ENCODE assay signal across 25 cellular contexts in the genomic region with DNA sequence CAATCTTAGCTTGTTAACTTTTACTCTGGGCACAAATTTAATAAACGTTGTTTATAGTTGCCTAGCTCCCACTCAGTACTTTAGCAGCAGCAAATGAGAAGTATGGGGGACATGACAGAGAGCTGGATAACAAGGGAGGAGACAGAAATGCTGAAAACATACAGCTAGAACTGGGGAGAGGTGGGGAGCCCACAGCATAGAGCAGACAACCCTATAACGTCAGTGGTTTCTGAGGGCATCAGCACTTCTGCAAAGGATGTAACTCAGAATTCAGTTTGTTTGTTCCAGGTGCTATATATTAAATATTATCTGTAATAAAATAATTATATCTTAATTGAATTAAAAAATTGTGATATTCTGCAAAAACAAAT.
"Had no signal": no experiment of that assay in that cellular context is flagged by ENCODE, and none has a peak within 500 bp of the region (broad histone marks: within the 10 kb centered on the region; RNA-seq: fewer than 3 reads in every experiment).

No MANE protein-coding gene starts in this region.

- H3K27ac ChIP-seq: PC-9, SJSA1 had no signal

- H3K9me2 ChIP-seq: SK-N-SH had no signal

- H3K36me3 ChIP-seq: MG63, SJSA1 had no signal

- H3K27me3 ChIP-seq: MG63, SJSA1 had no signal

- DNase-seq: Kasumi-1, MG63, MV-4-11, NCI-H1092, NCI-H1105, NCI-H1436 treated with DMSO at 0.1 percent for 48 hours, NCI-H1694 treated with DMSO at 0.1 percent for 48 hours, NCI-H187 treated with DMSO at 0.1 percent for 48 hours, NCI-H2029 treated with DMSO at 0.1 percent for 48 hours, NCI-H2081 treated with DMSO at 0.1 percent for 48 hours, NCI-H2107, NCI-H226, NCI-H446 treated with DMSO at 0.1 percent for 48 hours, NCI-H510A, NCI-H526, NCI-H748 treated with DMSO at 0.1 percent for 48 hours, NCI-H82, PC-9, Right ventricle myocardium superior, SHP77 treated with DMSO at 0.1 percent for 48 hours, SK-N-SH, SW 1271, T-helper 1 cell had no signal

- ATAC-seq: Panc1 had no signal

- H3K9ac ChIP-seq: SK-N-SH had no signal

- H3K4me1 ChIP-seq: SJSA1 had no signal

- H3K4me2 ChIP-seq: PC-9, SK-N-SH had no signal

- H2AFZ ChIP-seq: PC-9 had no signal

- H3K9me3 ChIP-seq: MG63, SJSA1, SK-N-SH had no signal

- H3K4me3 ChIP-seq: MG63, PC-9, SJSA1 had no signal
